Comparison of ENCODE assay signal across 8 cellular contexts in the genomic region with DNA sequence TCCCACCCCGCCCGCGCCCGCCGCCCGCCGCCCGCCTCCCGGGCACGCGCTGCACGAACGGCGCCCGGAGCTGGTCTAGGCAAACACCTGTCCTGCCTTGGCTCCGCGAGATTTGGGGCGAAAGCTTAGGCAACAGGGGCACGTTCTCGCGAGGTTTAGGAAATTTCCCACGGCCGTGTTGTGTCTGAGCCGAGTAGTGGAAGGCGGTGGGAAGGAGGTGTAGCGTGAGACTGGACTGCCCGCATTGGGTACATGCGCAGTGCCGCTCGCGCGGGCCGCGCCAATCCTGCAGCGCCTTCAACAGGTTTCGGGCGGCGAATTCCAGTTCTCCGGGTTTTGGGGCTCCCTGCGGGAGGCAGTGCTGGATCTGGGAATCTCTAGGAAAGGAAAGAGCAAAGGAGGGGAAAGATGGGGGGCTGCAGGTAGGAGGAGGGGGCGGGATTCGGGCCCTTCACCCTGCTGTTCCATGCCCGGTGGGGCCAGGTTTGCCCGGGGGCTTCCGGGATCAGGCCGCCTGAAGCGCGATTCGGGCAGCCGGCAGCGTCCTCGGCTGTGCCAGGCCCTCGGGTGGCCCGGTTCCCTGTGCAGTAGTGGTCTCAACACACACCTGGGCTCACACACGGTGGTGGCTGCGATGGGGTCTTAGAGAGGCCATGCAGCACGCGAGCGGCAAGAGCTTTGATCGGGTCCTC. TPM values are rescaled to one million over a fixed set of nuclear protein-coding genes. Genes with fewer than 3 reads are reported as not detected.
DNase-seq lines count a peak whose midpoint lies in the region; ATAC-seq, FAIRE-seq and TF ChIP-seq lines count a peak whose summit lies in the region.

No MANE protein-coding gene starts in this region.

- TF ChIP-seq POLR2A in GM12891 (IDR thresholded peaks at IDR 0.05; ENCODE audit: low read depth, low read length) (0 out of 2 replicates have a peak, but pooled peaks have one; percentile 17), adrenal gland (IDR thresholded peaks at IDR 0.05) (peak; percentile 50 to 68), heart left ventricle (IDR thresholded peaks at IDR 0.05) (peak in 1 of 2 donors; percentile 29)

- H3K4me1 Mint-ChIP-seq in type B pancreatic cell (ENCODE audit: unreplicated experiment) = peaks cover 16% of the 10 kb centered on the region

- peak; percentile 99 for FAIRE-seq in GM12891 (lab: Jason Lieb, UNC)

- H3K36me3 Mint-ChIP-seq in type B pancreatic cell = no peaks in the 10 kb centered on the region

- H3K9me3 Mint-ChIP-seq in type B pancreatic cell = peaks cover 6% of the 10 kb centered on the region

- H3K27me3 ChIP-seq in adrenal gland = no peaks in the 10 kb centered on the region
- H3K27me3 ChIP-seq in heart left ventricle = no peaks in the 10 kb centered on the region

- H3K27ac Mint-ChIP-seq in type B pancreatic cell = peak overlapping the region; percentile 99

- intact Hi-C loops in adrenal gland (cut with DNase I) (loop anchor here in 1 of 2 donors (10.0 kb wide), 1 partner anchor 235 kb away; no protein-coding TSS in a partner anchor), heart left ventricle (cut with DNase I) (loop anchor here in 9 of 10 donors (5.0 to 10.0 kb wide), 12 partner anchors 115 to 543 kb away; a partner anchor contains a TSS)

- peak overlapping the region; percentile 65 to 96 (median 94) for H3K27ac ChIP-seq in adrenal gland
- peak overlapping the region; percentile 63 to 97 (median 92) for H3K27ac ChIP-seq in heart left ventricle

- ATAC-seq in HG02840 (IDR thresholded peaks at IDR 0.05; ENCODE audit: low FRiP score, unreplicated experiment) = peak; percentile 79
- peak; percentile 93 to 95 (median 94) for ATAC-seq in heart left ventricle

- H3K27me3 Mint-ChIP-seq in type B pancreatic cell = peaks cover 8% of the 10 kb centered on the region

- H3K4me3 Mint-ChIP-seq in type B pancreatic cell = peak overlapping the region; percentile 100

- WGBS in adrenal gland, 4 donors = 0 to 1% (median 0%) methylated on average over 30 to 60 of the region's 60 CpGs
- 0 to 1% (median 0%) methylated on average over 26 to 60 of the region's 60 CpGs for WGBS in heart left ventricle, 4 donors

- H3K4me3 ChIP-seq in adrenal gland = peak overlapping the region; percentile 32 to 84 (median 81)
- H3K4me3 ChIP-seq in heart left ventricle = peak overlapping the region; percentile 44 to 92 (median 74)

- no peaks in the 10 kb centered on the region for H3K9me3 ChIP-seq in adrenal gland (replicated peaks in 1 of 3)
- peaks cover 0 to 23% (median 10%) of the 10 kb centered on the region in 12 donors for H3K9me3 ChIP-seq in heart left ventricle

- no peaks in the 10 kb centered on the region for H3K36me3 ChIP-seq in adrenal gland (replicated peaks in 1 of 2)
- H3K36me3 ChIP-seq in heart left ventricle = no peaks in the 10 kb centered on the region

- DNase-seq in GM12891 (ENCODE audit: insufficient read length, low spot score) = peak; percentile 81
- peak; percentile 99 for DNase-seq in NCI-H1436 (lab: John Stamatoyannopoulos, UW)
- DNase-seq in SW480 (ENCODE audit: low spot score) = peak; percentile 98
- peak; percentile 99 to 100 (median 99) for DNase-seq in adrenal gland
- peak; percentile 97 to 98 (median 98) for DNase-seq in heart left ventricle
- peak; percentile 97 for DNase-seq in pons (ENCODE audit: low spot score)
- peak; percentile 97 for DNase-seq in type B pancreatic cell (ENCODE audit: extremely low spot score, unreplicated experiment)

- TF ChIP-seq CTCF in adrenal gland (IDR thresholded peaks at IDR 0.05) (peak in 1 of 6 experiments; percentile 21), heart left ventricle (IDR thresholded peaks at IDR 0.05) (peak in 5 of 12 donors; percentile 6 to 31 (median 20)), type B pancreatic cell (conservative IDR thresholded peaks at IDR 0.05) (no peak)

- H3K4me1 ChIP-seq in adrenal gland (replicated peaks in 1 of 2) = peaks cover 7 to 30% of the 10 kb centered on the region in 2 donors
- peaks cover 0 to 40% (median 29%) of the 10 kb centered on the region in 12 donors for H3K4me1 ChIP-seq in heart left ventricle

TF ChIP-seq in GM12891, 5 proteins besides CTCF, POLR2A, EP300 and RAD21:
- no peak for TF ChIP-seq SPI1 (IDR thresholded peaks at IDR 0.05; ENCODE audit: low read depth, low read length)
- TF ChIP-seq POU2F2 (IDR thresholded peaks at IDR 0.05; ENCODE audit: low read depth, low read length) = 0 out of 2 replicates have a peak, but pooled peaks have one; percentile 9
- TF ChIP-seq TAF1 (IDR thresholded peaks at IDR 0.05; ENCODE audit: low read depth, low read length) = peak; percentile 50; the same call in 1 of the 2 replicates
- TF ChIP-seq PAX5 (IDR thresholded peaks at IDR 0.05; ENCODE audit: insufficient read depth, low read length, severe bottlenecking) = no peak
- TF ChIP-seq POLR2AphosphoS5 (IDR thresholded peaks at IDR 0.05; ENCODE audit: low read depth, low read length) = no peak; the same call in 1 of the 2 replicates

RNA-seq across cellular contexts. Expression of a gene that starts 1.2 kb away (rescaled TPM):
- polyA plus RNA-seq in GM12891 (2012; ENCODE audit: low read depth, missing spikeins) = 30.5 TPM
- total RNA-seq in adrenal gland (10 to 100 TPM; 23.4 to 76.1 (median 54.6) TPM), heart left ventricle (10 to 100 TPM; 29.7 to 84.3 (median 38.0) TPM), type B pancreatic cell (ENCODE audit: low replicate concordance) (61.5 and 95.4 TPM in 2 replicates)
- polyA plus RNA-seq in adrenal gland (10 to 100 TPM; 30.0 to 49.0 (median 43.9) TPM), heart left ventricle (10 to 100 TPM; 21.9 to 27.7 TPM)

Comparison
In these comparisons a context has a peak if more than half of its experiments do, and no peak if none do; other contexts are left out.
1. Peak in every context shown above with its lines: DNase-seq, ATAC-seq, H3K4me3 ChIP-seq and H3K27ac ChIP-seq.